24 cellular contexts compared by ENCODE assay signal in the genomic region with DNA sequence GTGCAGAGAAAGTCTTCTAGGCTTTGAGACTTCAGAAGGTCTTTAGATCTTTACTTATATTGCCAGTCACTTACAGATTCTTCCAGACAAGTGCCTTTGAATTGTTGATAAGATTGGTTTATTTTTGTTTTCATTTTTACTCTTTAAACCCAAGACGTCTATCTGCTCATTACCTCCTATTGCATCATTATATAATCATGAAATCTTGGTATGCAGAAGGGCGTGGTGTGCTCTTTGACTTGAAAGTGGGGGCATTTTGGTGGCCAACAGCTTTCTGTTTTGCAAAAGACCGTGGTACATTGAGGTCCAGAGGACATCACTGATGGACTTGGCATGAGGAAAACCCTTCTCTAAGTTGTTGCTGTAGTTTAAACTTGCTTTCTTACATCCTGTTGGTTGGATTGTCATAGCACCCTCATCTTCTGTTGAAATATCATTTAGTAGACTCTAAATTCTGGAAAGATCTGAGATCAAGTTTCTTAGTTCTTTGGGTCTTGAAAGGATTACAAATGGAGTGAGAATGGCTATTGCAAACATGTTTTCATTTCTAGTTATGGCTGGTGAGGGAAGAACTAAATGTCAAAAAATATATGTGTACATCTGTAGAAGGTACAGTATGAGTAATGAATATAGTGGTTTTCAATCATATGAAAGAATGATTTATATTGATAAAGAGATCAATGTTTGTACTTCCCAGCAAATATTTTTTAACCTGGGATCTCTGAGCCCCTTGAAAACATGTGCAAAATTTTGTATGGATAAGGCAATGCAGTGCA.
"Had no signal": no experiment of that assay in that cellular context is flagged by ENCODE, and none has a peak within 500 bp of the region (broad histone marks: within the 10 kb centered on the region; RNA-seq: fewer than 3 reads in every experiment).

No MANE protein-coding gene starts in this region.

- H3K4me1 ChIP-seq: esophagus squamous epithelium, lower lobe of right lung, upper lobe of left lung had no signal

- H3K27me3 Mint-ChIP-seq: activated B cell treated with CpG ODN at 0.5 μM for 24 hours; stimulated activated memory B cell treated with anti-CD40 and anti-IgM and Interleukin-4, amounts not matched to agents 10 μg/mL and 1 μg/mL and 100 μg/mL, for 72 hours had no signal

- H3K9me3 Mint-ChIP-seq: activated B cell treated with CpG ODN at 0.5 μM for 24 hours; activated naive CD4-positive, alpha-beta T cell treated with anti-CD3 and anti-CD28 coated beads for 36 hours; activated naive CD8-positive, alpha-beta T cell treated with anti-CD3 and anti-CD28 coated beads, Interleukin-2, amount 10 ng/mL, durations not matched to agents 7 days and 5 days; neural progenitor cell; stimulated activated memory B cell treated with anti-CD40 and anti-IgM and Interleukin-4, amounts not matched to agents 10 μg/mL and 1 μg/mL and 100 μg/mL, for 72 hours had no signal

- H3K9me3 ChIP-seq: esophagus squamous epithelium, lower lobe of right lung, upper lobe of left lung had no signal

- H3K36me3 Mint-ChIP-seq: activated naive CD8-positive, alpha-beta T cell treated with anti-CD3 and anti-CD28 coated beads, Interleukin-2, amount 10 ng/mL, durations not matched to agents 7 days and 5 days; neural progenitor cell; stimulated activated memory B cell treated with anti-CD40 and anti-IgM and Interleukin-4, amounts not matched to agents 10 μg/mL and 1 μg/mL and 100 μg/mL, for 72 hours had no signal

- H3K27me3 ChIP-seq: cardiac muscle cell, esophagus squamous epithelium, neural progenitor cell, upper lobe of left lung had no signal

- H3K4me3 Mint-ChIP-seq: activated B cell treated with CpG ODN at 0.5 μM for 24 hours; activated CD4-positive, alpha-beta T cell treated with anti-CD3 and anti-CD28 coated beads for 36 hours; activated naive CD4-positive, alpha-beta T cell treated with anti-CD3 and anti-CD28 coated beads for 36 hours; activated naive CD8-positive, alpha-beta T cell treated with anti-CD3 and anti-CD28 coated beads, Interleukin-2, amount 10 ng/mL, durations not matched to agents 7 days and 5 days; naive thymus-derived CD4-positive, alpha-beta T cell; neural progenitor cell; stimulated activated memory B cell treated with anti-CD40 and anti-IgM and Interleukin-4, amounts not matched to agents 10 μg/mL and 1 μg/mL and 100 μg/mL, for 72 hours; T-helper 17 cell had no signal

- H3K4me2 ChIP-seq: neural progenitor cell had no signal

- ATAC-seq: activated CD4-positive, alpha-beta T cell treated with anti-CD3 and anti-CD28 coated beads for 36 hours; lower lobe of right lung; naive thymus-derived CD4-positive, alpha-beta T cell; sciatic nerve; stimulated activated memory B cell treated with anti-CD40 and anti-IgM and Interleukin-4, amounts not matched to agents 10 μg/mL and 1 μg/mL and 100 μg/mL, for 72 hours; T-helper 17 cell had no signal

- H3K4me1 Mint-ChIP-seq: activated B cell treated with CpG ODN at 0.5 μM for 24 hours; activated CD4-positive, alpha-beta T cell treated with anti-CD3 and anti-CD28 coated beads for 36 hours; activated naive CD8-positive, alpha-beta T cell treated with anti-CD3 and anti-CD28 coated beads, Interleukin-2, amount 10 ng/mL, durations not matched to agents 7 days and 5 days; naive thymus-derived CD4-positive, alpha-beta T cell; stimulated activated memory B cell treated with anti-CD40 and anti-IgM and Interleukin-4, amounts not matched to agents 10 μg/mL and 1 μg/mL and 100 μg/mL, for 72 hours; T-helper 17 cell had no signal

- FAIRE-seq: endothelial cell of umbilical vein, keratinocyte, small intestine had no signal

- H3K27ac Mint-ChIP-seq: activated B cell treated with CpG ODN at 0.5 μM for 24 hours; activated CD4-positive, alpha-beta T cell treated with anti-CD3 and anti-CD28 coated beads for 36 hours; activated naive CD4-positive, alpha-beta T cell treated with anti-CD3 and anti-CD28 coated beads for 36 hours; activated naive CD8-positive, alpha-beta T cell treated with anti-CD3 and anti-CD28 coated beads, Interleukin-2, amount 10 ng/mL, durations not matched to agents 7 days and 5 days; naive thymus-derived CD4-positive, alpha-beta T cell; neural progenitor cell; stimulated activated memory B cell treated with anti-CD40 and anti-IgM and Interleukin-4, amounts not matched to agents 10 μg/mL and 1 μg/mL and 100 μg/mL, for 72 hours; T-helper 17 cell had no signal

- H2AFZ ChIP-seq: neural progenitor cell had no signal

- H3K27ac ChIP-seq: cardiac muscle cell, esophagus squamous epithelium, lower lobe of right lung, neural progenitor cell, upper lobe of left lung had no signal

- H3K36me3 ChIP-seq: cardiac muscle cell, esophagus squamous epithelium, lower lobe of right lung, neural progenitor cell, upper lobe of left lung had no signal

- H3K9ac ChIP-seq: neural progenitor cell had no signal

- H3K4me3 ChIP-seq: cardiac muscle cell, esophagus squamous epithelium, lower lobe of right lung, neural progenitor cell, upper lobe of left lung had no signal

- DNase-seq: activated B cell treated with CpG ODN at 0.5 μM for 24 hours; activated CD4-positive, alpha-beta T cell treated with anti-CD3 and anti-CD28 coated beads for 36 hours; activated CD4-positive, alpha-beta T cell treated with anti-CD3 and anti-CD28 coated beads, Interleukin-2, amount 50 U/mL, for 48 hours; activated CD8-positive, alpha-beta memory T cell treated with anti-CD3 and anti-CD28 coated beads, Interleukin-2, amount 50 U/mL, for 48 hours; activated effector memory CD4-positive, alpha-beta T cell treated with Interleukin-2 at 50 U/mL for 16 hours; activated naive CD4-positive, alpha-beta T cell treated with anti-CD3 and anti-CD28 coated beads for 36 hours; activated naive CD8-positive, alpha-beta T cell treated with anti-CD3 and anti-CD28 coated beads, Interleukin-2, amount 10 ng/mL, durations not matched to agents 7 days and 5 days; activated T-cell treated with anti-CD3 and anti-CD28 coated beads, Interleukin-2, amount 50 U/mL, for 48 hours; dermis blood vessel endothelial cell; effector memory CD4-positive, alpha-beta T cell; esophagus squamous epithelium; lower lobe of right lung; mesendoderm; naive thymus-derived CD4-positive, alpha-beta T cell; small intestine; stimulated activated CD4-positive, alpha-beta T cell treated with anti-CD3 and anti-CD28 coated beads, Interleukin-2, amount 100 ng/mL, for 24 hours; T-helper 17 cell; upper lobe of left lung had no signal
